1 cellular context compared by ENCODE assay signal in genomic region chr2:66688951-66689350, GRCh38.
TF ChIP-seq lines count a peak whose summit lies in the region.

No MANE protein-coding gene starts in this region.

TF ChIP-seq in SK-N-SH treated with all-trans-retinoic acid at 6 μM for 48 hours, 23 proteins besides CTCF, POLR2A, EP300 and RAD21 (continued from another document):
- TF ChIP-seq CSRNP3 (CRISPR knock-in tag; IDR thresholded peaks at IDR 0.05), result no peak
- TF ChIP-seq CREB5 (CRISPR knock-in tag; IDR thresholded peaks at IDR 0.05; ENCODE audit: low read depth), result no peak
- no peak for TF ChIP-seq PPARA (CRISPR knock-in tag; IDR thresholded peaks at IDR 0.05; ENCODE audit: borderline replicate concordance)
- TF ChIP-seq ZC3H10 (CRISPR knock-in tag; IDR thresholded peaks at IDR 0.05), result no peak
